14 cellular contexts compared by ENCODE assay signal in the genomic region with DNA sequence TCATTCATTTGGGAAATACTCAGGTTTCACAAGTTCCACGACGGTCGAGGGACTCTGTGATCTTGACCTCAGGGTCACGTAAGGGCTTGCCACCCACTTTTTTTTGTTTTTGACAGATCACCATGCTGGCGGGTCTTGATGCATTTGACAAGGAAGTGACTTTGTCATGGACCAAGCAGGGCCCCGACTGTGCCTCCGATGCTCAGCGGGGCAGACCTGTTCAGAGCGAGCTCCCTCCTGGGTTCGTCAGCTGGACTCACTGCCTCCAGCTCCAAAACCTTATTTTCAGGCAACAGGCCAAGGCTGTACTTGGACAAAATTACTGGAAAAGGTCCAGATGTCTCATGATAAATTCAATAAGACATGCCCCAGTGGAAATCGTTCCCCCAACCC. TPM values are rescaled to one million over a fixed set of nuclear protein-coding genes. Genes with fewer than 3 reads are reported as not detected.
"Had no signal": no experiment of that assay in that cellular context is flagged by ENCODE, and none has a peak within 500 bp of the region (broad histone marks: within the 10 kb centered on the region; RNA-seq: fewer than 3 reads in every experiment).

No MANE protein-coding gene starts in this region.

- H3K27me3 ChIP-seq: sigmoid colon had no signal

- H3K9me3 ChIP-seq: sigmoid colon had no signal

- H3K9me3 Mint-ChIP-seq: activated T-cell treated with anti-CD3 and anti-CD28 coated beads, Interleukin-2, amount 50 U/mL, for 72 hours; naive thymus-derived CD4-positive, alpha-beta T cell; T-helper 2 cell treated with Interferon-gamma antibody and Interleukin-4, amounts not matched to agents 5 μg/mL and 100 μg/mL, for 36 hours had no signal

- ATAC-seq: activated CD4-positive, CD25-positive, alpha-beta regulatory T cell treated with anti-CD3 and anti-CD28 coated beads, Interleukin-2, amount 50 U/mL, for 24 hours; activated T-cell treated with anti-CD3 and anti-CD28 coated beads, Interleukin-2, amount 50 U/mL, for 72 hours; naive thymus-derived CD4-positive, alpha-beta T cell; stimulated activated naive CD8-positive, alpha-beta T cell treated with anti-CD3 and anti-CD28 coated beads, Interleukin-15, Interleukin-2, amounts not matched to agents 100 U/mL and 50 U/mL, for 24 hours had no signal

- H3K27me3 Mint-ChIP-seq: naive thymus-derived CD4-positive, alpha-beta T cell had no signal

- FAIRE-seq: frontal cortex, kidney, urothelium cell line had no signal

- H3K4me3 ChIP-seq: lung, sigmoid colon had no signal

- H3K27ac ChIP-seq: sigmoid colon had no signal

- H3K4me1 ChIP-seq: sigmoid colon had no signal

- H3K27ac Mint-ChIP-seq: activated T-cell treated with anti-CD3 and anti-CD28 coated beads, Interleukin-2, amount 50 U/mL, for 72 hours; naive thymus-derived CD4-positive, alpha-beta T cell; T-helper 2 cell treated with Interferon-gamma antibody and Interleukin-4, amounts not matched to agents 5 μg/mL and 100 μg/mL, for 36 hours had no signal

- H3K4me1 Mint-ChIP-seq: naive thymus-derived CD4-positive, alpha-beta T cell had no signal

- H3K4me3 Mint-ChIP-seq: activated T-cell treated with anti-CD3 and anti-CD28 coated beads, Interleukin-2, amount 50 U/mL, for 72 hours; naive thymus-derived CD4-positive, alpha-beta T cell; T-helper 2 cell treated with Interferon-gamma antibody and Interleukin-4, amounts not matched to agents 5 μg/mL and 100 μg/mL, for 36 hours had no signal

- DNase-seq: activated CD4-positive, alpha-beta T cell treated with anti-CD3 and anti-CD28 coated beads, Interleukin-2, amount 50 U/mL, for 4 hours; activated T-cell treated with anti-CD3 and anti-CD28 coated beads, Interleukin-2, amount 50 U/mL, for 72 hours; caudate nucleus; cortex of kidney; effector CD8-positive, alpha-beta T cell; kidney; naive thymus-derived CD4-positive, alpha-beta T cell; sigmoid colon; stimulated activated naive CD8-positive, alpha-beta T cell treated with anti-CD3 and anti-CD28 coated beads, Interleukin-15, Interleukin-2, amounts not matched to agents 100 U/mL and 50 U/mL, for 24 hours had no signal

RNA-seq across cellular contexts. Expression of gene CLEC18A, which starts 9.0 kb away (rescaled TPM):
- polyA plus RNA-seq: naive thymus-derived CD4-positive, alpha-beta T cell had no signal
